ENCODE assay signal across 8 cellular contexts in genomic region chr1:12477936-12478611, GRCh38.
DNase-seq lines count a peak whose midpoint lies in the region; ATAC-seq and TF ChIP-seq lines count a peak whose summit lies in the region.

No MANE protein-coding gene starts in this region.

- no peak for TF ChIP-seq EP300 in gastroesophageal sphincter (IDR thresholded peaks at IDR 0.05)

- TF ChIP-seq POLR2A in gastroesophageal sphincter (IDR thresholded peaks at IDR 0.05) (no peak), prostate gland (IDR thresholded peaks at IDR 0.05) (peak; percentile 38)

- CTCF ChIA-PET in activated B cell treated with CpG ODN at 0.5 μM for 24 hours (lab: Charles Lee), result no interaction called here

- H3K9me2 ChIP-seq in MM.1S (replicated peaks; ENCODE audit: insufficient read depth, low read length), result no peaks in the 10 kb centered on the region

- no peaks in the 10 kb centered on the region for H3K79me2 ChIP-seq in MM.1S (ENCODE audit: low read length)

- peaks cover 16% of the 10 kb centered on the region for H3K36me3 Mint-ChIP-seq in activated B cell treated with CpG ODN at 0.5 μM for 24 hours (ENCODE audit: low read depth)

- H3K4me2 ChIP-seq in MM.1S (ENCODE audit: low read depth, low read length), result no peak overlapping the region

- H3K27me3 Mint-ChIP-seq in activated B cell treated with CpG ODN at 0.5 μM for 24 hours, result no peaks in the 10 kb centered on the region

- peak; percentile 53 for DNase-seq in ELF-1 (ENCODE audit: low read depth, low spot score)
- DNase-seq in NCI-H1092 treated with DMSO at 0.1 percent for 48 hours (lab: John Stamatoyannopoulos, UW), result peak; percentile 99
- DNase-seq in activated B cell treated with CpG ODN at 0.5 μM for 24 hours, result no peak
- DNase-seq in prostate gland (ENCODE audit: low spot score), result peak; percentile 94
- no peak for DNase-seq in MM.1S

- WGBS in gastroesophageal sphincter (ENCODE audit: low coverage in 1 of 2), 2 donors, result 0% methylated on average over 3 to 9 of the region's 19 CpGs
- WGBS in prostate gland, result 9% methylated on average over 19 of the region's 19 CpGs

- H3K9me3 ChIP-seq in gastroesophageal sphincter (no peaks in the 10 kb centered on the region), prostate gland (no peaks in the 10 kb centered on the region), MM.1S (replicated peaks; ENCODE audit: insufficient read depth, low read length) (no peaks in the 10 kb centered on the region)

- peak overlapping the region; percentile 68 for H3K27ac Mint-ChIP-seq in activated B cell treated with CpG ODN at 0.5 μM for 24 hours

- H3K9ac ChIP-seq in MM.1S (ENCODE audit: low read length), result no peak overlapping the region

- no peaks in the 10 kb centered on the region for H3F3A ChIP-seq in MM.1S (ENCODE audit: insufficient read depth, low read length)

- ATAC-seq in activated B cell treated with CpG ODN at 0.5 μM for 24 hours (ENCODE audit: low read depth), result peak; percentile 25
- ATAC-seq in gastroesophageal sphincter, result peak; percentile 79
- no peak for ATAC-seq in HG03135 (IDR thresholded peaks at IDR 0.05; ENCODE audit: unreplicated experiment)
- ATAC-seq in GM18520 (IDR thresholded peaks at IDR 0.05; ENCODE audit: unreplicated experiment), result no peak

- H3K27me3 ChIP-seq in gastroesophageal sphincter (no peaks in the 10 kb centered on the region), prostate gland (replicated peaks; ENCODE audit: insufficient read depth) (no peaks in the 10 kb centered on the region), MM.1S (replicated peaks; ENCODE audit: insufficient read depth, low read length) (no peaks in the 10 kb centered on the region)

- H4K20me1 ChIP-seq in MM.1S (ENCODE audit: insufficient read depth, low read length), result no peaks in the 10 kb centered on the region

- H3K9me3 Mint-ChIP-seq in activated B cell treated with CpG ODN at 0.5 μM for 24 hours, result no peaks in the 10 kb centered on the region

- no peak overlapping the region for H2AFZ ChIP-seq in MM.1S (ENCODE audit: low read length)

- POLR2A ChIA-PET in activated B cell treated with CpG ODN at 0.5 μM for 24 hours (lab: Charles Lee), result interaction anchor here (0.7 to 1.5 kb wide), 2 partner anchors 8 to 32 kb away, joined by 3 read pairs; no protein-coding TSS in a partner anchor

- H3K4me3 ChIP-seq in gastroesophageal sphincter (peak overlapping the region in 1 of 2 donors; percentile 0), prostate gland (no peak overlapping the region), MM.1S (ENCODE audit: low read length) (no peak overlapping the region)

- H3K4me1 Mint-ChIP-seq in activated B cell treated with CpG ODN at 0.5 μM for 24 hours, result peaks cover 79% of the 10 kb centered on the region

- peaks cover 37 to 96% (median 54%) of the 10 kb centered on the region in 3 donors for H3K4me1 ChIP-seq in gastroesophageal sphincter
- H3K4me1 ChIP-seq in prostate gland (replicated peaks), result peaks cover 53% of the 10 kb centered on the region
- peaks cover 7% of the 10 kb centered on the region; the same call in 1 of the 2 replicates for H3K4me1 ChIP-seq in MM.1S (ENCODE audit: low read length)

- H3K4me3 Mint-ChIP-seq in activated B cell treated with CpG ODN at 0.5 μM for 24 hours, result no peak overlapping the region

- no peak for TF ChIP-seq CTCF in activated B cell treated with CpG ODN at 0.5 μM for 24 hours (IDR thresholded peaks at IDR 0.05)
- TF ChIP-seq CTCF in gastroesophageal sphincter (IDR thresholded peaks at IDR 0.05), result no peak
- TF ChIP-seq CTCF in prostate gland (IDR thresholded peaks at IDR 0.05), result peak in 1 of 4 experiments; percentile 2
- no peak for TF ChIP-seq CTCF in MM.1S (IDR thresholded peaks at IDR 0.05; ENCODE audit: low read length)

- H3K27ac ChIP-seq in gastroesophageal sphincter (peak overlapping the region; percentile 72 to 92 (median 86)), prostate gland (peak overlapping the region; percentile 76 to 85), MM.1S (ENCODE audit: low read length) (no peak overlapping the region)

- H3K36me3 ChIP-seq in gastroesophageal sphincter (no peaks in the 10 kb centered on the region), prostate gland (no peaks in the 10 kb centered on the region), MM.1S (replicated peaks; ENCODE audit: insufficient read depth, low read length) (no peaks in the 10 kb centered on the region)

- intact Hi-C loops in activated B cell treated with CpG ODN at 0.5 μM for 24 hours (cut with micrococcal nuclease) (no loop called here), prostate gland (cut with DNase I) (no loop called here)

Comparison
In these comparisons a context has a peak if more than half of its experiments do, and no peak if none do; other contexts are left out.
1. DNase-seq: peak in ELF-1 (single experiment), NCI-H1092 treated with DMSO at 0.1 percent for 48 hours (single experiment) and prostate gland (single experiment); none in activated B cell treated with CpG ODN at 0.5 μM for 24 hours (single experiment) and MM.1S (single experiment).
2. ATAC-seq: peak in activated B cell treated with CpG ODN at 0.5 μM for 24 hours (single experiment) and gastroesophageal sphincter (single experiment); none in HG03135 (single experiment) and GM18520 (single experiment).